ENCODE assay signal across 17 cellular contexts in genomic region chr13:99256283-99256682, GRCh38. TPM values are rescaled to one million over a fixed set of nuclear protein-coding genes. Genes with fewer than 3 reads are reported as not detected.
DNase-seq lines count a peak whose midpoint lies in the region; ATAC-seq and TF ChIP-seq lines count a peak whose summit lies in the region.
"Had no signal": no experiment of that assay in that cellular context is flagged by ENCODE, and none has a peak within 500 bp of the region (broad histone marks: within the 10 kb centered on the region; RNA-seq: fewer than 3 reads in every experiment).

No MANE protein-coding gene starts in this region.

- no peak overlapping the region for H3K56ac ChIP-seq in IMR-90 (ENCODE audit: extremely low read depth, insufficient read depth, low read length)

- BruUV-seq in IMR-90 (replicated peaks; lab: Mats Ljungman, UMichigan) = no TSS peak

- CTCF ChIA-PET in activated CD4-positive, alpha-beta T cell treated with anti-CD3 and anti-CD28 coated beads for 36 hours (lab: Charles Lee) = interaction anchor here (0.6 to 4.9 kb wide), 19 partner anchors 8 to 184 kb away, joined by 3 to 22 read pairs (median 4); no protein-coding TSS in a partner anchor
- CTCF ChIA-PET in IMR-90 (lab: Yijun Ruan, JAX) = interaction anchor here (1.0 to 1.3 kb wide), 3 partner anchors 10 to 80 kb away, joined by 3 to 4 read pairs (median 3); no protein-coding TSS in a partner anchor

- H3K79me1 ChIP-seq in IMR-90 (ENCODE audit: low read depth in 1 of 2, low read length in 2 of 2) = peaks cover 4 to 10% of the 10 kb centered on the region in 2 experiments; a peak in 2 of 4 replicates

- no peak overlapping the region for H4K91ac ChIP-seq in IMR-90 (ENCODE audit: insufficient read depth, low read depth, low read length)

- POLR2A ChIA-PET in activated CD4-positive, alpha-beta T cell treated with anti-CD3 and anti-CD28 coated beads for 36 hours (lab: Charles Lee) = interaction anchor here (0.7 to 1.6 kb wide), 5 partner anchors 24 to 56 kb away, joined by 3 to 10 read pairs (median 8); partner anchors contain the start of gene UBAC2
- POLR2A ChIA-PET in IMR-90 (lab: Charles Lee; ENCODE audit: unreplicated experiment) = no interaction called here

- H3K9ac ChIP-seq in IMR-90 (ENCODE audit: low read depth, low read length) (no peak overlapping the region), endodermal cell (ENCODE audit: extremely low read depth, low read length, poor library complexity, severe bottlenecking) (no peak overlapping the region)

- H2BK120ac ChIP-seq in IMR-90 (ENCODE audit: low read depth, low read length) = no peak overlapping the region

- no peaks in the 10 kb centered on the region for H3K9me3 Mint-ChIP-seq in activated CD4-positive, alpha-beta T cell treated with anti-CD3 and anti-CD28 coated beads for 36 hours (ENCODE audit: low read depth)
- H3K9me3 Mint-ChIP-seq in activated T-helper 17 cell treated with anti-CD3 and anti-CD28 coated beads, Interleukin-2, amount 50 U/mL, for 72 hours = no peaks in the 10 kb centered on the region
- no peaks in the 10 kb centered on the region for H3K9me3 Mint-ChIP-seq in endodermal cell

- H2AK5ac ChIP-seq in IMR-90 (ENCODE audit: low read depth, low read length) = no peak overlapping the region

- no peak overlapping the region for H3K4me2 ChIP-seq in IMR-90 (ENCODE audit: low read depth, low read length)
- H3K4me2 ChIP-seq: A549 had no signal

- no peak for ATAC-seq in activated CD4-positive, alpha-beta T cell treated with anti-CD3 and anti-CD28 coated beads for 36 hours
- ATAC-seq in IMR-90 (ENCODE audit: low read depth) (no peak), psoas muscle (peak in 2 of 4 donors; percentile 43 to 54), HG02588 (IDR thresholded peaks at IDR 0.05; ENCODE audit: unreplicated experiment) (no peak)
- no peak for ATAC-seq in activated T-helper 17 cell treated with anti-CD3 and anti-CD28 coated beads, Interleukin-2, amount 50 U/mL, for 72 hours (replicated peaks)
- ATAC-seq: A549, Panc1 had no signal

- H4K5ac ChIP-seq in IMR-90 (ENCODE audit: low read depth, low read length) = peak overlapping the region; percentile 49; the same call in 1 of the 2 replicates

- H3K23ac ChIP-seq in IMR-90 (ENCODE audit: low read depth, low read length) = no peak overlapping the region

- peak overlapping the region in 1 of 2 experiments; percentile 46; a peak in 1 of 4 replicates for H4K8ac ChIP-seq in IMR-90 (ENCODE audit: low read depth in 2 of 2, low read length in 2 of 2)

- no peaks in the 10 kb centered on the region for H3K9me3 ChIP-seq in IMR-90 (ENCODE audit: control insufficient read depth, insufficient read depth, low read length)
- H3K9me3 ChIP-seq in psoas muscle = no peaks in the 10 kb centered on the region
- no peaks in the 10 kb centered on the region for H3K9me3 ChIP-seq in endodermal cell (ENCODE audit: control insufficient read depth, low read length)
- H3K9me3 ChIP-seq: A549, thyroid gland had no signal

- no peaks in the 10 kb centered on the region for H4K20me1 ChIP-seq in IMR-90 (ENCODE audit: insufficient read depth, low read length)

- no peak overlapping the region for H2AFZ ChIP-seq in IMR-90 (replicated peaks; ENCODE audit: low read length, poor library complexity)

- TF ChIP-seq RAD21 in IMR-90 (IDR thresholded peaks at IDR 0.05; ENCODE audit: low read length) = no peak

- H2BK15ac ChIP-seq in IMR-90 (ENCODE audit: low read depth, low read length) = no peak overlapping the region

- no peak overlapping the region for H2BK5ac ChIP-seq in IMR-90 (ENCODE audit: low read depth, low read length, poor library complexity, severe bottlenecking)

- H3K36me3 Mint-ChIP-seq in activated CD4-positive, alpha-beta T cell treated with anti-CD3 and anti-CD28 coated beads for 36 hours (ENCODE audit: low read depth) = peaks cover 56% of the 10 kb centered on the region
- peaks cover 67% of the 10 kb centered on the region for H3K36me3 Mint-ChIP-seq in activated T-helper 17 cell treated with anti-CD3 and anti-CD28 coated beads, Interleukin-2, amount 50 U/mL, for 72 hours (ENCODE audit: low read depth)
- peaks cover 18% of the 10 kb centered on the region for H3K36me3 Mint-ChIP-seq in endodermal cell (ENCODE audit: low read depth)

- no peak overlapping the region for H3K4ac ChIP-seq in IMR-90 (ENCODE audit: low read depth, low read length)

- H2AK9ac ChIP-seq in IMR-90 (replicated peaks; ENCODE audit: low read depth, low read length, poor library complexity) = no peak overlapping the region

- H3K27ac ChIP-seq in IMR-90 (ENCODE audit: insufficient read depth, low read length) (no peak overlapping the region), psoas muscle (peak overlapping the region; percentile 20), endodermal cell (ENCODE audit: low read depth, low read length) (no peak overlapping the region)
- H3K27ac ChIP-seq: A549, thyroid gland had no signal

- H3K4me3 Mint-ChIP-seq in activated CD4-positive, alpha-beta T cell treated with anti-CD3 and anti-CD28 coated beads for 36 hours = peak overlapping the region; percentile 61
- peak overlapping the region; percentile 93 for H3K4me3 Mint-ChIP-seq in activated T-helper 17 cell treated with anti-CD3 and anti-CD28 coated beads, Interleukin-2, amount 50 U/mL, for 72 hours
- H3K4me3 Mint-ChIP-seq in endodermal cell = no peak overlapping the region

- TF ChIP-seq CTCF in IMR-90 (conservative IDR thresholded peaks at IDR 0.05; ENCODE audit: low read depth, low read length) = no peak
- no peak for TF ChIP-seq CTCF in psoas muscle (IDR thresholded peaks at IDR 0.05)
- TF ChIP-seq CTCF in endodermal cell (conservative IDR thresholded peaks at IDR 0.05) = no peak

- peak overlapping the region; percentile 80 for H3K27ac Mint-ChIP-seq in activated CD4-positive, alpha-beta T cell treated with anti-CD3 and anti-CD28 coated beads for 36 hours
- peak overlapping the region; percentile 5 for H3K27ac Mint-ChIP-seq in activated T-helper 17 cell treated with anti-CD3 and anti-CD28 coated beads, Interleukin-2, amount 50 U/mL, for 72 hours
- H3K27ac Mint-ChIP-seq in endodermal cell = no peak overlapping the region

- peaks cover 4% of the 10 kb centered on the region; the same call in 1 of the 2 replicates for H3K4me1 ChIP-seq in IMR-90 (ENCODE audit: control insufficient read depth, insufficient read depth, low read length)
- H3K4me1 ChIP-seq in psoas muscle = peaks cover 50% of the 10 kb centered on the region
- H3K4me1 ChIP-seq in endodermal cell (ENCODE audit: control insufficient read depth, insufficient read depth, low read length) = no peaks in the 10 kb centered on the region
- H3K4me1 ChIP-seq: A549, thyroid gland had no signal

- in situ Hi-C loops in IMR-90 (cut with MboI; ENCODE audit: low sequenced_read_pairs) = no loop called here

- H2BK20ac ChIP-seq in IMR-90 (ENCODE audit: low read depth, low read length) = no peak overlapping the region

- no peak for DNase-seq in activated CD4-positive, alpha-beta T cell treated with anti-CD3 and anti-CD28 coated beads for 36 hours
- DNase-seq in activated CD4-positive, alpha-beta T cell treated with anti-CD3 and anti-CD28 coated beads, Interleukin-2, amount 50 U/mL, for 1 hour = no peak
- DNase-seq in IMR-90 (no peak), psoas muscle (no peak), endodermal cell (no peak), OCI-M2 (lab: John Stamatoyannopoulos, UW; ENCODE audit: unreplicated experiment) (no peak)
- DNase-seq: activated CD8-positive, alpha-beta memory T cell treated with anti-CD3 and anti-CD28 coated beads for 24 hours; dermis blood vessel endothelial cell; NCI-H1105; NCI-H226; occipital lobe; thyroid gland had no signal

- peaks cover 3% of the 10 kb centered on the region; the same call in 1 of the 2 replicates for H3K9me1 ChIP-seq in IMR-90 (ENCODE audit: insufficient read depth, low read length)

- H3K18ac ChIP-seq in IMR-90 (ENCODE audit: low read depth, low read length) = peak overlapping the region; percentile 50; the same call in 1 of the 2 replicates

- dilution Hi-C loops in IMR-90 (cut with HindIII; ENCODE audit: low sequenced_read_pairs, unreplicated experiment) = no loop called here

- H3K4me1 Mint-ChIP-seq in activated CD4-positive, alpha-beta T cell treated with anti-CD3 and anti-CD28 coated beads for 36 hours = peaks cover 73% of the 10 kb centered on the region
- H3K4me1 Mint-ChIP-seq in activated T-helper 17 cell treated with anti-CD3 and anti-CD28 coated beads, Interleukin-2, amount 50 U/mL, for 72 hours = peaks cover 45% of the 10 kb centered on the region
- no peaks in the 10 kb centered on the region for H3K4me1 Mint-ChIP-seq in endodermal cell

- intact Hi-C loops in activated CD4-positive, alpha-beta T cell treated with anti-CD3 and anti-CD28 coated beads for 36 hours (cut with DNase I, micrococcal nuclease) = no loop called here
- intact Hi-C loops in IMR-90 (cut with micrococcal nuclease) = loop anchor here (5.0 kb wide), 1 partner anchor 54 kb away; the partner anchor contains the start of gene UBAC2
- intact Hi-C loops in psoas muscle (cut with DNase I) = loop anchor here in 1 of 2 donors (5.0 kb wide), 1 partner anchor 39 kb away; no protein-coding TSS in a partner anchor

- WGBS in IMR-90 (ENCODE audit: extremely low coverage in 2 of 2, insufficient read length in 1 of 2), 2 experiments = no CpG with 5 or more reads among the region's 2 CpGs
- 59 to 71% (median 69%) methylated on average over 2 of the region's 2 CpGs for WGBS in psoas muscle, 3 donors
- WGBS in endodermal cell (ENCODE audit: insufficient coverage in 1 of 2, insufficient read length in 1 of 2), 2 experiments = 96 to 100% methylated on average over 1 to 2 of the region's 2 CpGs

- H3K27me3 ChIP-seq in IMR-90 (ENCODE audit: control insufficient read depth, insufficient read depth, low read length) (no peaks in the 10 kb centered on the region), psoas muscle (ENCODE audit: insufficient read depth in 3 of 3, low read length in 2 of 3) (no peaks in the 10 kb centered on the region), endodermal cell (ENCODE audit: control insufficient read depth, insufficient read depth, low read length, poor library complexity, severe bottlenecking) (no peaks in the 10 kb centered on the region)
- H3K27me3 ChIP-seq: thyroid gland had no signal

- no peak for TF ChIP-seq POLR2A in IMR-90 (IDR thresholded peaks at IDR 0.05; ENCODE audit: low read depth, low read length)

- H3K36me3 ChIP-seq in IMR-90 (ENCODE audit: control insufficient read depth, insufficient read depth, low read length) (peaks cover 9% of the 10 kb centered on the region), psoas muscle (ENCODE audit: insufficient read depth in 1 of 2, low read depth in 1 of 2) (no peaks in the 10 kb centered on the region), endodermal cell (ENCODE audit: control insufficient read depth, insufficient read depth, low read length) (peaks cover 33% of the 10 kb centered on the region)
- H3K36me3 ChIP-seq: thyroid gland had no signal

- H3K27me3 Mint-ChIP-seq in activated CD4-positive, alpha-beta T cell treated with anti-CD3 and anti-CD28 coated beads for 36 hours = no peaks in the 10 kb centered on the region
- no peaks in the 10 kb centered on the region for H3K27me3 Mint-ChIP-seq in activated T-helper 17 cell treated with anti-CD3 and anti-CD28 coated beads, Interleukin-2, amount 50 U/mL, for 72 hours
- no peaks in the 10 kb centered on the region for H3K27me3 Mint-ChIP-seq in endodermal cell (ENCODE audit: insufficient read depth)

- no peak overlapping the region for H3K14ac ChIP-seq in IMR-90 (replicated peaks; ENCODE audit: low read depth, low read length)

- H3K4me3 ChIP-seq in IMR-90 (ENCODE audit: insufficient read depth, low read depth, low read length) (no peak overlapping the region), psoas muscle (peak overlapping the region; percentile 29), endodermal cell (ENCODE audit: low read length) (no peak overlapping the region)
- H3K4me3 ChIP-seq: A549, lung, thyroid gland had no signal

RNA-seq across cellular contexts. Expression of gene GPR18, which starts 1.9 kb away (rescaled TPM):
- 1 to 10 TPM; 6.0 to 9.5 TPM for total RNA-seq in activated CD4-positive, alpha-beta T cell treated with anti-CD3 and anti-CD28 coated beads for 36 hours
- total RNA-seq in IMR-90 (2012; rRNA removed) (not detected in 2 replicates), psoas muscle (under 1 TPM in 1 of 4 donors, not detected in 3; 0.27 TPM), endodermal cell (not detected)
- polyA plus RNA-seq in IMR-90 (2012; rRNA removed) (not detected in 2 replicates), psoas muscle (under 1 TPM in 1 of 3 donors, not detected in 2; 0.01 TPM)
- polyA plus RNA-seq in IMR-90 (2012; cell fraction: cytosol; rRNA removed) = not detected in 2 replicates
- polyA plus RNA-seq in IMR-90 (2012; cell fraction: nucleus; rRNA removed; ENCODE audit: low replicate concordance) = not detected in 2 replicates
- 10 to 100 TPM in 1 of 2 donors, 1 to 10 TPM in 1; 8.7 to 10.1 TPM for total RNA-seq in activated T-helper 17 cell treated with anti-CD3 and anti-CD28 coated beads, Interleukin-2, amount 50 U/mL, for 72 hours
- polyA plus RNA-seq in endodermal cell (2013, experiment 1 of 2) = not detected
- not detected for polyA plus RNA-seq in endodermal cell (2013, experiment 2 of 2)
- total RNA-seq: dermis blood vessel endothelial cell, occipital lobe had no signal
- polyA plus RNA-seq: A549 had no signal

RNA-seq across cellular contexts. Expression of gene GPR183, which starts 50.9 kb away (rescaled TPM):
- total RNA-seq in activated CD4-positive, alpha-beta T cell treated with anti-CD3 and anti-CD28 coated beads for 36 hours = 10 to 100 TPM; 50.3 to 51.9 TPM
- 0.18 and 0.28 TPM in 2 replicates for total RNA-seq in IMR-90 (2012; rRNA removed)
- polyA plus RNA-seq in IMR-90 (2012; rRNA removed) = 0.31 and 0.44 TPM in 2 replicates
- 0.03 and 0.04 TPM in 2 replicates for polyA plus RNA-seq in IMR-90 (2012; cell fraction: cytosol; rRNA removed)
- polyA plus RNA-seq in IMR-90 (2012; cell fraction: nucleus; rRNA removed; ENCODE audit: low replicate concordance) = 0.04 and 0.10 TPM in 2 replicates
- 10 to 100 TPM; 92.4 to 95.1 TPM for total RNA-seq in activated T-helper 17 cell treated with anti-CD3 and anti-CD28 coated beads, Interleukin-2, amount 50 U/mL, for 72 hours
- total RNA-seq in psoas muscle = 1 to 10 TPM in 2 of 4 donors, under 1 TPM in 2; 0.80 to 1.4 (median 1.00) TPM
- under 1 TPM; 0.67 to 0.69 (median 0.69) TPM for polyA plus RNA-seq in psoas muscle
- under 1 TPM in 1 of 2 donors, not detected in 1; 0.62 TPM for total RNA-seq in endodermal cell
- polyA plus RNA-seq in endodermal cell (2013, experiment 1 of 2) = 0.18 TPM
- 0.29 TPM for polyA plus RNA-seq in endodermal cell (2013, experiment 2 of 2)
- polyA plus RNA-seq: A549 had no signal

RNA-seq across cellular contexts. Expression of gene UBAC2, which starts 55.6 kb away (rescaled TPM):
- 10 to 100 TPM; 48.4 to 56.3 TPM for total RNA-seq in activated CD4-positive, alpha-beta T cell treated with anti-CD3 and anti-CD28 coated beads for 36 hours
- total RNA-seq in IMR-90 (2012; rRNA removed) (20.8 and 23.6 TPM in 2 replicates), psoas muscle (10 to 100 TPM; 65.1 to 79.2 (median 71.0) TPM), endodermal cell (10 to 100 TPM; 72.7 to 80.4 TPM)
- polyA plus RNA-seq in IMR-90 (2012; rRNA removed) (28.9 and 36.3 TPM in 2 replicates), psoas muscle (10 to 100 TPM; 54.1 to 97.1 (median 71.7) TPM)
- 29.0 and 35.1 TPM in 2 replicates for polyA plus RNA-seq in IMR-90 (2012; cell fraction: cytosol; rRNA removed)
- 17.0 and 27.8 TPM in 2 replicates for polyA plus RNA-seq in IMR-90 (2012; cell fraction: nucleus; rRNA removed; ENCODE audit: low replicate concordance)
- 10 to 100 TPM; 39.0 to 46.1 TPM for total RNA-seq in activated T-helper 17 cell treated with anti-CD3 and anti-CD28 coated beads, Interleukin-2, amount 50 U/mL, for 72 hours
- 78.5 TPM for polyA plus RNA-seq in endodermal cell (2013, experiment 1 of 2)
- 70.0 TPM for polyA plus RNA-seq in endodermal cell (2013, experiment 2 of 2)

Comparison
In these comparisons a context has a peak if more than half of its experiments do, and no peak if none do; other contexts are left out.
1. RNA of gene GPR183, which starts 50.9 kb away (total RNA-seq): 92.4 to 95.1 TPM in activated T-helper 17 cell treated with anti-CD3 and anti-CD28 coated beads, Interleukin-2, amount 50 U/mL, for 72 hours and 50.3 to 51.9 TPM in activated CD4-positive, alpha-beta T cell treated with anti-CD3 and anti-CD28 coated beads for 36 hours; 0.80 to 1.4 TPM in psoas muscle, 0.62 TPM in endodermal cell and 0.18 to 0.28 TPM in IMR-90; every median in the first group is over 10 times any median in the second.